ENCODE assay signal across 2 cellular contexts in the genomic region with DNA sequence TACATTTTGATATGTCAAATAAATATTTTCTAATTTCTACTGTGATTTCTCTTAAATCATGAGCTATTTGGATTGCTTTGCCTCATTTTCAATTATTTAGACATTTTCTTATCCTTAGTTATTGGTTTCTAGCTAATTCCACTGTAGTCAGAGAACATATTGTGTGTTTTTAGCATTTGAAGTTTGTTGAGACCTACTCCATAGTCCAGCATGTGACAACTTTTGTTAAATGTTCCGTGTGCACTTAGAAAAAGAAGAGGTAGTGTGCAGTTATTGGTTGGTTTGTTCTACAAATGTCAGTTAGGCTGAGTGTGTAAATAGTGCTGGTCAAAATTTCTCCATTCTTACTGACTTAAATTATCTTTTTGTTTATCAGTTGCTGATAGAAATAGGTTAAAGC.
TF ChIP-seq lines count a peak whose summit lies in the region.

No MANE protein-coding gene starts in this region.

TF ChIP-seq in HepG2, 621 proteins besides CTCF, POLR2A, EP300 and RAD21:
- TF ChIP-seq MEF2D (CRISPR knock-in tag; IDR thresholded peaks at IDR 0.05) (no peak), CREM (IDR thresholded peaks at IDR 0.05) (0 out of 2 replicates have a peak, but pooled peaks have one; percentile 13), CREM (CRISPR knock-in tag; IDR thresholded peaks at IDR 0.05) (no peak), ZNF570 (CRISPR knock-in tag; IDR thresholded peaks at IDR 0.05; ENCODE audit: borderline replicate concordance) (no peak), ZNF569 (CRISPR knock-in tag; IDR thresholded peaks at IDR 0.05; ENCODE audit: borderline replicate concordance) (no peak), ZNF879 (CRISPR knock-in tag; IDR thresholded peaks at IDR 0.05) (no peak)
- TF ChIP-seq, protein P1, sequence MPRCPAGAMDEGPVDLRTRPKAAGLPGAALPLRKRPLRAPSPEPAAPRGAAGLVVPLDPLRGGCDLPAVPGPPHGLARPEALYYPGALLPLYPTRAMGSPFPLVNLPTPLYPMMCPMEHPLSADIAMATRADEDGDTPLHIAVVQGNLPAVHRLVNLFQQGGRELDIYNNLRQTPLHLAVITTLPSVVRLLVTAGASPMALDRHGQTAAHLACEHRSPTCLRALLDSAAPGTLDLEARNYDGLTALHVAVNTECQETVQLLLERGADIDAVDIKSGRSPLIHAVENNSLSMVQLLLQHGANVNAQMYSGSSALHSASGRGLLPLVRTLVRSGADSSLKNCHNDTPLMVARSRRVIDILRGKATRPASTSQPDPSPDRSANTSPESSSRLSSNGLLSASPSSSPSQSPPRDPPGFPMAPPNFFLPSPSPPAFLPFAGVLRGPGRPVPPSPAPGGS (CRISPR knock-in tag; IDR thresholded peaks at IDR 0.05): no peak

TF ChIP-seq in K562, 482 proteins besides CTCF, POLR2A, EP300 and RAD21:
- TF ChIP-seq ZBED1 (IDR thresholded peaks at IDR 0.05): no peak
- TF ChIP-seq, protein P2, sequence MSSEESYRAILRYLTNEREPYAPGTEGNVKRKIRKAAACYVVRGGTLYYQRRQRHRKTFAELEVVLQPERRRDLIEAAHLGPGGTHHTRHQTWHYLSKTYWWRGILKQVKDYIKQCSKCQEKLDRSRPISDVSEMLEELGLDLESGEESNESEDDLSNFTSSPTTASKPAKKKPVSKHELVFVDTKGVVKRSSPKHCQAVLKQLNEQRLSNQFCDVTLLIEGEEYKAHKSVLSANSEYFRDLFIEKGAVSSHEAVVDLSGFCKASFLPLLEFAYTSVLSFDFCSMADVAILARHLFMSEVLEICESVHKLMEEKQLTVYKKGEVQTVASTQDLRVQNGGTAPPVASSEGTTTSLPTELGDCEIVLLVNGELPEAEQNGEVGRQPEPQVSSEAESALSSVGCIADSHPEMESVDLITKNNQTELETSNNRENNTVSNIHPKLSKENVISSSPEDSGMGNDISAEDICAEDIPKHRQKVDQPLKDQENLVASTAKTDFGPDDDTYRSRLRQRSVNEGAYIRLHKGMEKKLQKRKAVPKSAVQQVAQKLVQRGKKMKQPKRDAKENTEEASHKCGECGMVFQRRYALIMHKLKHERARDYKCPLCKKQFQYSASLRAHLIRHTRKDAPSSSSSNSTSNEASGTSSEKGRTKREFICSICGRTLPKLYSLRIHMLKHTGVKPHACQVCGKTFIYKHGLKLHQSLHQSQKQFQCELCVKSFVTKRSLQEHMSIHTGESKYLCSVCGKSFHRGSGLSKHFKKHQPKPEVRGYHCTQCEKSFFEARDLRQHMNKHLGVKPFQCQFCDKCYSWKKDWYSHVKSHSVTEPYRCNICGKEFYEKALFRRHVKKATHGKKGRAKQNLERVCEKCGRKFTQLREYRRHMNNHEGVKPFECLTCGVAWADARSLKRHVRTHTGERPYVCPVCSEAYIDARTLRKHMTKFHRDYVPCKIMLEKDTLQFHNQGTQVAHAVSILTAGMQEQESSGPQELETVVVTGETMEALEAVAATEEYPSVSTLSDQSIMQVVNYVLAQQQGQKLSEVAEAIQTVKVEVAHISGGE (CRISPR knock-in tag; IDR thresholded peaks at IDR 0.05): peak in 1 of 3 experiments; percentile 87; a peak in 1 of 6 replicates
